16 cellular contexts compared by ENCODE assay signal in the genomic region with DNA sequence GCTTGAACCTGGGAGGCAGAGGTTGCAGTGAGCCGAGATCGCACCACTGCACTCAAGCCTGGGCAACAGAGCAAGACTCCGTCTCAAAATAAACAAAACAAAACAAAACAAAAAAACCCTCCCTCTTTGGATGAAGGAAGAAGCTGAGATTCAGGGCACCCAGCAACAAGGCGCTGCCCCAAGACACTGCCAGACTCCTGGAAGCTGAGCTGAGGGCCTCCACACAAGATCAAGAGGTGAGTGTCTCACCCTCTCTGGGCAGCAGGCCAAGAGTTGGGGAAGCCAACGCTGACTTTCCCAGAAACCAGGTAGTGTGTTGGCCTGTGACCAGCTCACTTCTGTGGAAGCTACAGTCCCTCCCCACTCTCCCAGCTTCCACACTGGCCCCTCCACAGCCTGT. TPM values are rescaled to one million over a fixed set of nuclear protein-coding genes. Genes with fewer than 3 reads are reported as not detected.
DNase-seq lines count a peak whose midpoint lies in the region; ATAC-seq and TF ChIP-seq lines count a peak whose summit lies in the region.
"Had no signal": no experiment of that assay in that cellular context is flagged by ENCODE, and none has a peak within 500 bp of the region (broad histone marks: within the 10 kb centered on the region; RNA-seq: fewer than 3 reads in every experiment).

No MANE protein-coding gene starts in this region.

- ATAC-seq in RWPE2 (ENCODE audit: low read depth) (peak; percentile 93), T-helper 17 cell (no peak), GM18858 (IDR thresholded peaks at IDR 0.05; ENCODE audit: unreplicated experiment) (no peak), GM18870 (IDR thresholded peaks at IDR 0.05; ENCODE audit: unreplicated experiment) (no peak)

- H3K36me3 Mint-ChIP-seq in CD14-positive monocyte, result peaks cover 11 to 14% of the 10 kb centered on the region in 2 donors
- H3K36me3 Mint-ChIP-seq in T-helper 17 cell (ENCODE audit: low read depth), result no peaks in the 10 kb centered on the region
- H3K36me3 Mint-ChIP-seq: activated naive CD4-positive, alpha-beta T cell treated with anti-CD3 and anti-CD28 coated beads, Interleukin-2, amount 50 U/mL, for 24 hours had no signal

- no peak for DNase-seq in CD14-positive monocyte (ENCODE audit: low spot score)
- DNase-seq in H4 (ENCODE audit: low spot score), result peak; percentile 70
- no peak for DNase-seq in RWPE2 (ENCODE audit: low spot score)
- DNase-seq in kidney tubule cell (ENCODE audit: low spot score), result peak; percentile 93
- DNase-seq in T-helper 9 cell, result no peak
- no peak for DNase-seq in T-helper 17 cell
- DNase-seq: activated CD4-positive, CD25-positive, alpha-beta regulatory T cell treated with anti-CD3 and anti-CD28 coated beads, Interleukin-2, amount 50 U/mL, for 72 hours; mesenchymal stem cell; NCI-H446; tibial artery had no signal

- H3K36me3 ChIP-seq in RWPE2 (ENCODE audit: low read depth), result no peaks in the 10 kb centered on the region
- H3K36me3 ChIP-seq: SJSA1, tibial artery had no signal

- H3K4me3 Mint-ChIP-seq in CD14-positive monocyte, result no peak overlapping the region
- no peak overlapping the region for H3K4me3 Mint-ChIP-seq in T-helper 17 cell
- H3K4me3 Mint-ChIP-seq: activated naive CD4-positive, alpha-beta T cell treated with anti-CD3 and anti-CD28 coated beads, Interleukin-2, amount 50 U/mL, for 24 hours had no signal

- TF ChIP-seq CTCF in CD14-positive monocyte (IDR thresholded peaks at IDR 0.05), result no peak
- no peak for TF ChIP-seq CTCF in RWPE2 (IDR thresholded peaks at IDR 0.05; ENCODE audit: poor library complexity, severe bottlenecking)

- peak overlapping the region; percentile 55 to 98 (median 90) for H3K27ac Mint-ChIP-seq in CD14-positive monocyte
- H3K27ac Mint-ChIP-seq in T-helper 17 cell, result no peak overlapping the region

- peaks cover 72% of the 10 kb centered on the region for H3K4me1 Mint-ChIP-seq in CD14-positive monocyte
- H3K4me1 Mint-ChIP-seq in T-helper 17 cell, result peaks cover 8% of the 10 kb centered on the region

- no peak overlapping the region for H3K27ac ChIP-seq in RWPE2 (ENCODE audit: poor library complexity, severe bottlenecking)
- H3K27ac ChIP-seq: SJSA1, tibial artery had no signal

- no peaks in the 10 kb centered on the region for H3K27me3 ChIP-seq in RWPE2 (ENCODE audit: insufficient read depth, poor library complexity, severe bottlenecking)

- H3K27me3 Mint-ChIP-seq in CD14-positive monocyte (ENCODE audit: low read depth in 3 of 3), result peaks cover 0 to 5% (median 0%) of the 10 kb centered on the region in 3 donors
- H3K27me3 Mint-ChIP-seq in T-helper 17 cell, result no peaks in the 10 kb centered on the region
- H3K27me3 Mint-ChIP-seq: activated naive CD4-positive, alpha-beta T cell treated with anti-CD3 and anti-CD28 coated beads, Interleukin-2, amount 50 U/mL, for 24 hours had no signal

- H3K4me1 ChIP-seq in RWPE2 (ENCODE audit: insufficient read depth, poor library complexity, severe bottlenecking), result no peaks in the 10 kb centered on the region
- H3K4me1 ChIP-seq: SJSA1, tibial artery had no signal

- no peak overlapping the region for H3K4me3 ChIP-seq in RWPE2 (ENCODE audit: severe bottlenecking)
- H3K4me3 ChIP-seq: SJSA1, tibial artery had no signal

- H3K9me3 Mint-ChIP-seq in CD14-positive monocyte, result peaks cover 0 to 2% (median 0%) of the 10 kb centered on the region in 7 donors
- H3K9me3 Mint-ChIP-seq: activated naive CD4-positive, alpha-beta T cell treated with anti-CD3 and anti-CD28 coated beads, Interleukin-2, amount 50 U/mL, for 24 hours had no signal

- H3K9me3 ChIP-seq in RWPE2 (ENCODE audit: severe bottlenecking) (no peaks in the 10 kb centered on the region), T-helper 17 cell (ENCODE audit: control insufficient read depth, low read length, poor library complexity, severe bottlenecking) (no peaks in the 10 kb centered on the region)
- H3K9me3 ChIP-seq: SJSA1, tibial artery had no signal

- intact Hi-C loops in CD14-positive monocyte (cut with micrococcal nuclease), result loop anchor here in 1 of 2 donors (2.0 kb wide), 2 partner anchors 13 kb away; no protein-coding TSS in a partner anchor

RNA-seq across cellular contexts. Expression of a gene that starts 3.7 kb away (rescaled TPM):
- polyA plus RNA-seq in CD14-positive monocyte, result 1,000 to 10,000 TPM; 5,182 to 6,141 TPM
- total RNA-seq in H4 (2014; rRNA removed; shearing (Covaris generic)), result not detected in 2 replicates
- 10 to 100 TPM in 1 of 2 donors, 1 to 10 TPM in 1; 5.9 to 16.7 TPM for total RNA-seq in T-helper 17 cell
- total RNA-seq: dermis microvascular lymphatic vessel endothelial cell, glomerular endothelial cell, SJSA1 had no signal

RNA-seq across cellular contexts. Expression of a gene that starts 9.5 kb away (rescaled TPM):
- 100 to 1,000 TPM; 594 to 829 TPM for polyA plus RNA-seq in CD14-positive monocyte
- not detected in 2 replicates for total RNA-seq in H4 (2014; rRNA removed; shearing (Covaris generic))
- 10 to 100 TPM; 63.0 to 73.7 TPM for total RNA-seq in T-helper 17 cell
- total RNA-seq: glomerular endothelial cell, SJSA1 had no signal

RNA-seq across cellular contexts. Expression of a gene that starts 11.4 kb away (rescaled TPM):
- polyA plus RNA-seq in CD14-positive monocyte, result 1 to 10 TPM; 6.4 to 9.3 TPM
- 1.4 and 1.8 TPM in 2 replicates for total RNA-seq in H4 (2014; rRNA removed; shearing (Covaris generic))
- 100 to 1,000 TPM; 128 to 140 TPM for total RNA-seq in T-helper 17 cell

RNA-seq across cellular contexts. Expression of a gene that starts 24.4 kb away (rescaled TPM):
- polyA plus RNA-seq in CD14-positive monocyte, result not detected
- total RNA-seq in H4 (2014; rRNA removed; shearing (Covaris generic)), result 4.6 and 5.6 TPM in 2 replicates
- 1 to 10 TPM; 6.8 to 8.7 TPM for total RNA-seq in T-helper 17 cell

RNA-seq across cellular contexts. Expression of a gene that starts 43.4 kb away (rescaled TPM):
- polyA plus RNA-seq in CD14-positive monocyte, result not detected
- 28.7 and 45.8 TPM in 2 replicates for total RNA-seq in H4 (2014; rRNA removed; shearing (Covaris generic))
- total RNA-seq in T-helper 17 cell, result not detected

Comparison
In these comparisons a context has a peak if more than half of its experiments do, and no peak if none do; other contexts are left out.
1. DNase-seq: peak in H4 (single experiment) and kidney tubule cell (single experiment); none in CD14-positive monocyte (single experiment), RWPE2 (single experiment), T-helper 9 cell (single experiment) and T-helper 17 cell (0 of 3).
2. RNA of a gene that starts 9.5 kb away (total RNA-seq): 63.0 to 73.7 TPM in T-helper 17 cell; not detected in H4; every median in the first group is over 10 times any median in the second.
3. RNA of a gene that starts 11.4 kb away (total RNA-seq): 128 to 140 TPM in T-helper 17 cell; 1.4 to 1.8 TPM in H4; every median in the first group is over 10 times any median in the second.